Comparison of ENCODE assay signal across 21 cellular contexts in the genomic region with DNA sequence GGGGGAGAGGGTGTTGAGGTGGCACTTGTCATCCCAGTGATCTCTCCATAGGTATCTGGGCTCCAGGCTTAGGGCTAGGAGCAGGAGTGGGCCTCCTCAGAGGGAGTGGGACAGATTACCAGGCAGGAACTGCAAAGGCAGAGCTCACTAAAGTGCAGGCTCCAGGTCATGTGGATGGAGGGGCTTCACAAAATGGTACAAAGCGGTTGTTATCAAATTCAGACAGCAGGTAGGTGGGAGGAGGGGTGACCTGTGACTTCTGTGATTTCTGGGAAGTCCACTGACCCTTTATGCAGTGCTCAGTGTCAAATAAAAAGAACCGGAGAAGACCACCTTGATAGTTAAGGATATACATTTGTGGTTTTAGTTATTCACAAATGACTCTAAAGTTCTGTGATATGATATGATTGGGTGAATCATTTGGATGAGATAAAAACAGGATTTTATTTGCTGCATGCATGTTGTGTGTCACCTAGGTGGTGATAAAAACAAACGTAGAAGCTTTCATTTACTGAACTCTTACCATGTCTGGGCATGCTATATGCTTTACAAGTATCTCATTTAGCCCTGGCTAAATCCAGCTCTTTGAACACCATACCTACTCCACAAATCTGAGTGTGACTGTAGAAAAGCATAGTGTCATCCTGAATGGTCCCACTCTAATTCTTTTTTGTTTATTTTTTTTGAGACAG. TPM values are rescaled to one million over a fixed set of nuclear protein-coding genes. Genes with fewer than 3 reads are reported as not detected.
DNase-seq lines count a peak whose midpoint lies in the region; ATAC-seq lines count a peak whose summit lies in the region.
"Had no signal": no experiment of that assay in that cellular context is flagged by ENCODE, and none has a peak within 500 bp of the region (broad histone marks: within the 10 kb centered on the region; RNA-seq: fewer than 3 reads in every experiment).

No MANE protein-coding gene starts in this region.

- H3K27ac Mint-ChIP-seq in T-helper 2 cell treated with Interferon-gamma antibody and Interleukin-4, amounts not matched to agents 5 μg/mL and 100 μg/mL, for 36 hours: peak overlapping the region; percentile 60
- H3K27ac Mint-ChIP-seq in CD4-positive, alpha-beta memory T cell: peak overlapping the region in 5 of 7 donors; percentile 53 to 90 (median 76)
- H3K27ac Mint-ChIP-seq in activated naive CD8-positive, alpha-beta T cell treated with anti-CD3 and anti-CD28 coated beads, Interleukin-2, amount 50 U/mL, for 24 hours: peak overlapping the region; percentile 30
- peak overlapping the region in 8 of 9 donors; percentile 2 to 84 (median 56) for H3K27ac Mint-ChIP-seq in naive thymus-derived CD4-positive, alpha-beta T cell
- H3K27ac Mint-ChIP-seq: HFFc6 had no signal

- H3K36me3 Mint-ChIP-seq in T-helper 2 cell treated with Interferon-gamma antibody and Interleukin-4, amounts not matched to agents 5 μg/mL and 100 μg/mL, for 36 hours (ENCODE audit: low read depth): peaks cover 84% of the 10 kb centered on the region
- peaks cover 62 to 64% of the 10 kb centered on the region in 2 donors for H3K36me3 Mint-ChIP-seq in CD4-positive, alpha-beta memory T cell
- peaks cover 50% of the 10 kb centered on the region for H3K36me3 Mint-ChIP-seq in activated naive CD8-positive, alpha-beta T cell treated with anti-CD3 and anti-CD28 coated beads, Interleukin-2, amount 50 U/mL, for 24 hours (ENCODE audit: low read depth)
- peaks cover 24 to 81% (median 53%) of the 10 kb centered on the region in 5 donors for H3K36me3 Mint-ChIP-seq in naive thymus-derived CD4-positive, alpha-beta T cell

- CTCF ChIA-PET in CD4-positive, alpha-beta memory T cell (lab: Charles Lee; ENCODE audit: partially characterized antibody): interaction anchor here (2.2 kb wide), 1 partner anchor 19 kb away, joined by 5 read pairs; no protein-coding TSS in a partner anchor
- CTCF ChIA-PET in naive thymus-derived CD4-positive, alpha-beta T cell (lab: Charles Lee): no interaction called here

- no peak for ATAC-seq in activated naive CD8-positive, alpha-beta T cell treated with anti-CD3 and anti-CD28 coated beads, Interleukin-2, amount 50 U/mL, for 24 hours
- no peak for ATAC-seq in naive thymus-derived CD4-positive, alpha-beta T cell
- no peak for ATAC-seq in HG03039 (IDR thresholded peaks at IDR 0.05; ENCODE audit: unreplicated experiment)
- no peak for ATAC-seq in HG02798 (IDR thresholded peaks at IDR 0.05; ENCODE audit: poor library complexity, unreplicated experiment)
- ATAC-seq: activated CD4-positive, CD25-positive, alpha-beta regulatory T cell treated with anti-CD3 and anti-CD28 coated beads, Interleukin-2, amount 50 U/mL, for 24 hours had no signal

- H3K27me3 ChIP-seq in CD4-positive, alpha-beta memory T cell (ENCODE audit: insufficient read depth, low read length): no peaks in the 10 kb centered on the region
- H3K27me3 ChIP-seq in naive thymus-derived CD4-positive, alpha-beta T cell (ENCODE audit: control insufficient read depth in 2 of 2, insufficient read depth in 2 of 2, low read length in 2 of 2): no peaks in the 10 kb centered on the region
- H3K27me3 ChIP-seq: BE2C had no signal

- no peak overlapping the region for H3K4me3 Mint-ChIP-seq in T-helper 2 cell treated with Interferon-gamma antibody and Interleukin-4, amounts not matched to agents 5 μg/mL and 100 μg/mL, for 36 hours
- peak overlapping the region in 2 of 8 donors; percentile 9 to 42 for H3K4me3 Mint-ChIP-seq in CD4-positive, alpha-beta memory T cell
- no peak overlapping the region for H3K4me3 Mint-ChIP-seq in activated naive CD8-positive, alpha-beta T cell treated with anti-CD3 and anti-CD28 coated beads, Interleukin-2, amount 50 U/mL, for 24 hours
- peak overlapping the region in 2 of 10 donors; percentile 22 to 43 for H3K4me3 Mint-ChIP-seq in naive thymus-derived CD4-positive, alpha-beta T cell
- H3K4me3 Mint-ChIP-seq: HFFc6 had no signal

- no peaks in the 10 kb centered on the region for H3K27me3 Mint-ChIP-seq in T-helper 2 cell treated with Interferon-gamma antibody and Interleukin-4, amounts not matched to agents 5 μg/mL and 100 μg/mL, for 36 hours (ENCODE audit: low read depth)
- no peaks in the 10 kb centered on the region for H3K27me3 Mint-ChIP-seq in CD4-positive, alpha-beta memory T cell
- no peaks in the 10 kb centered on the region for H3K27me3 Mint-ChIP-seq in activated naive CD8-positive, alpha-beta T cell treated with anti-CD3 and anti-CD28 coated beads, Interleukin-2, amount 50 U/mL, for 24 hours
- no peaks in the 10 kb centered on the region for H3K27me3 Mint-ChIP-seq in naive thymus-derived CD4-positive, alpha-beta T cell

- peaks cover 61% of the 10 kb centered on the region for H3K4me1 Mint-ChIP-seq in T-helper 2 cell treated with Interferon-gamma antibody and Interleukin-4, amounts not matched to agents 5 μg/mL and 100 μg/mL, for 36 hours (ENCODE audit: low read depth)
- peaks cover 61 to 92% (median 79%) of the 10 kb centered on the region in 4 donors for H3K4me1 Mint-ChIP-seq in CD4-positive, alpha-beta memory T cell
- peaks cover 63% of the 10 kb centered on the region for H3K4me1 Mint-ChIP-seq in activated naive CD8-positive, alpha-beta T cell treated with anti-CD3 and anti-CD28 coated beads, Interleukin-2, amount 50 U/mL, for 24 hours
- H3K4me1 Mint-ChIP-seq in naive thymus-derived CD4-positive, alpha-beta T cell: peaks cover 62 to 86% (median 76%) of the 10 kb centered on the region in 7 donors

- DNase-seq in T-helper 2 cell treated with Interferon-gamma antibody and Interleukin-4, amounts not matched to agents 5 μg/mL and 100 μg/mL, for 36 hours (ENCODE audit: low spot score): no peak
- no peak for DNase-seq in T-helper 2 cell
- DNase-seq in CD4-positive, alpha-beta memory T cell: no peak
- no peak for DNase-seq in activated naive CD8-positive, alpha-beta T cell treated with anti-CD3 and anti-CD28 coated beads, Interleukin-2, amount 50 U/mL, for 24 hours
- DNase-seq in naive thymus-derived CD4-positive, alpha-beta T cell: no peak
- DNase-seq in activated effector memory CD4-positive, alpha-beta T cell treated with anti-CD3 and anti-CD28 coated beads, Interleukin-2, amount 50 U/mL, for 16 hours: no peak
- DNase-seq: 8988T; activated CD8-positive, alpha-beta memory T cell treated with anti-CD3 and anti-CD28 coated beads, Interleukin-2, amount 50 U/mL, for 48 hours; BE2C; DMS 273 treated with DMSO at 0.1 percent for 48 hours; effector CD4-positive, alpha-beta T cell; HFFc6; mesenchymal stem cell; NCI-H1092 treated with DMSO at 0.1 percent for 48 hours; NCI-H2081 treated with DMSO at 0.1 percent for 48 hours; NCI-H510A treated with DMSO at 0.1 percent for 48 hours; stimulated activated CD4-positive, alpha-beta T cell treated with anti-CD3 and anti-CD28 coated beads, Interleukin-12 subunit alpha, Interleukin-12 subunit beta, amount 100 ng/mL, for 4 hours had no signal

- no peaks in the 10 kb centered on the region for H3K9me3 ChIP-seq in CD4-positive, alpha-beta memory T cell (ENCODE audit: control insufficient read depth in 1 of 2, low read length in 2 of 2)
- H3K9me3 ChIP-seq in naive thymus-derived CD4-positive, alpha-beta T cell (ENCODE audit: control insufficient read depth in 2 of 3, low read length in 3 of 3): no peaks in the 10 kb centered on the region
- H3K9me3 ChIP-seq: BE2C, thoracic aorta had no signal

- H3K4me1 ChIP-seq in CD4-positive, alpha-beta memory T cell (ENCODE audit: insufficient read depth, low read length): peaks cover 81% of the 10 kb centered on the region
- peaks cover 13 to 43% of the 10 kb centered on the region in 2 donors for H3K4me1 ChIP-seq in naive thymus-derived CD4-positive, alpha-beta T cell (ENCODE audit: control insufficient read depth in 2 of 2, insufficient read depth in 2 of 2, low read length in 2 of 2)

- H3K36me3 ChIP-seq in CD4-positive, alpha-beta memory T cell (ENCODE audit: insufficient read depth, low read length): peaks cover 11% of the 10 kb centered on the region
- H3K36me3 ChIP-seq in naive thymus-derived CD4-positive, alpha-beta T cell (ENCODE audit: control insufficient read depth in 2 of 3, insufficient read depth in 3 of 3, low read length in 3 of 3): peaks cover 0 to 11% (median 0%) of the 10 kb centered on the region in 3 experiments
- H3K36me3 ChIP-seq: BE2C, thoracic aorta had no signal

- H3K27ac ChIP-seq in CD4-positive, alpha-beta memory T cell (ENCODE audit: low read depth, low read length): no peak overlapping the region
- no peak overlapping the region for H3K27ac ChIP-seq in naive thymus-derived CD4-positive, alpha-beta T cell (ENCODE audit: low read depth, low read length)

- H3K4me3 ChIP-seq in CD4-positive, alpha-beta memory T cell (ENCODE audit: low read length in 2 of 2): no peak overlapping the region
- H3K4me3 ChIP-seq in naive thymus-derived CD4-positive, alpha-beta T cell (ENCODE audit: low read length): no peak overlapping the region
- H3K4me3 ChIP-seq: thoracic aorta had no signal

- POLR2A ChIA-PET in CD4-positive, alpha-beta memory T cell (lab: Charles Lee; ENCODE audit: partially characterized antibody): interaction anchor here (1.3 kb wide), 1 partner anchor 18 kb away, joined by 5 read pairs; no protein-coding TSS in a partner anchor
- POLR2A ChIA-PET in naive thymus-derived CD4-positive, alpha-beta T cell (lab: Charles Lee): interaction anchor here (0.6 kb wide), 1 partner anchor 42 kb away, joined by 3 read pairs; no protein-coding TSS in a partner anchor

- peaks cover 23% of the 10 kb centered on the region for H3K9me3 Mint-ChIP-seq in T-helper 2 cell treated with Interferon-gamma antibody and Interleukin-4, amounts not matched to agents 5 μg/mL and 100 μg/mL, for 36 hours
- peaks cover 0 to 9% (median 1%) of the 10 kb centered on the region in 8 donors for H3K9me3 Mint-ChIP-seq in CD4-positive, alpha-beta memory T cell
- peaks cover 7% of the 10 kb centered on the region for H3K9me3 Mint-ChIP-seq in activated naive CD8-positive, alpha-beta T cell treated with anti-CD3 and anti-CD28 coated beads, Interleukin-2, amount 50 U/mL, for 24 hours
- H3K9me3 Mint-ChIP-seq in naive thymus-derived CD4-positive, alpha-beta T cell: peaks cover 0 to 9% (median 3%) of the 10 kb centered on the region in 11 donors

- intact Hi-C loops in CD4-positive, alpha-beta memory T cell (cut with micrococcal nuclease): no loop called here
- intact Hi-C loops in naive thymus-derived CD4-positive, alpha-beta T cell (cut with micrococcal nuclease): loop anchor here (5.0 kb wide), 5 partner anchors 42 to 103 kb away; no protein-coding TSS in a partner anchor

RNA-seq across cellular contexts. Expression of a gene that starts 20.2 kb away (rescaled TPM):
- 100 to 1,000 TPM; 222 to 232 TPM for total RNA-seq in CD4-positive, alpha-beta memory T cell
- 100 to 1,000 TPM; 165 to 172 TPM for polyA plus RNA-seq in CD4-positive, alpha-beta memory T cell
- 100 to 1,000 TPM; 115 to 264 (median 160) TPM for total RNA-seq in naive thymus-derived CD4-positive, alpha-beta T cell
- polyA plus RNA-seq in naive thymus-derived CD4-positive, alpha-beta T cell: 100 to 1,000 TPM; 214 to 313 TPM
